In genomic region chr3:137924628-137925027, GRCh38 we compare ENCODE assay signal across 25 cellular contexts.
"Had no signal": no experiment of that assay in that cellular context is flagged by ENCODE, and none has a peak within 500 bp of the region (broad histone marks: within the 10 kb centered on the region; RNA-seq: fewer than 3 reads in every experiment).

No MANE protein-coding gene starts in this region.

- H2AFZ ChIP-seq: hepatocyte had no signal

- H3K4me1 ChIP-seq: colonic mucosa, esophagus squamous epithelium, foreskin keratinocyte, gastrocnemius medialis, gastroesophageal sphincter, heart left ventricle, heart right ventricle had no signal

- H3K4me3 ChIP-seq: colonic mucosa, coronary artery, dorsolateral prefrontal cortex, esophagus squamous epithelium, gastrocnemius medialis, gastroesophageal sphincter, heart left ventricle, heart right ventricle, hepatocyte had no signal

- H3K27me3 Mint-ChIP-seq: dendritic cell treated with granulocyte-macrophage colony-stimulating factor and Interleukin-4, amounts not matched to agents 40 ng/mL and 50 ng/mL, for 4 days had no signal

- H3K9me3 ChIP-seq: colonic mucosa, esophagus squamous epithelium, gastrocnemius medialis, gastroesophageal sphincter, heart left ventricle, heart right ventricle had no signal

- H3K27ac ChIP-seq: colonic mucosa, coronary artery, dorsolateral prefrontal cortex, epithelial cell of prostate, esophagus squamous epithelium, foreskin keratinocyte, gastrocnemius medialis, gastroesophageal sphincter, heart left ventricle, heart right ventricle, hepatocyte had no signal

- DNase-seq: colonic mucosa; cortex of kidney; dermis blood vessel endothelial cell; dorsolateral prefrontal cortex; effector CD4-positive, alpha-beta T cell; effector CD8-positive, alpha-beta T cell; effector memory CD4-positive, alpha-beta T cell; effector memory CD8-positive, alpha-beta T cell; endodermal cell; erythroblast; esophagus squamous epithelium; foreskin fibroblast; foreskin keratinocyte; foreskin melanocyte; gastrocnemius medialis; glutamatergic neuron; head of caudate nucleus; heart left ventricle; heart right ventricle had no signal

- H3K9me3 Mint-ChIP-seq: dendritic cell treated with granulocyte-macrophage colony-stimulating factor and Interleukin-4, amounts not matched to agents 40 ng/mL and 50 ng/mL, for 4 days; endodermal cell had no signal

- H3K36me3 ChIP-seq: colonic mucosa, esophagus squamous epithelium, gastrocnemius medialis, gastroesophageal sphincter, heart left ventricle, heart right ventricle had no signal

- H3K4me2 ChIP-seq: hepatocyte had no signal

- H3K4me3 Mint-ChIP-seq: dendritic cell treated with granulocyte-macrophage colony-stimulating factor and Interleukin-4, amounts not matched to agents 40 ng/mL and 50 ng/mL, for 4 days; effector memory CD8-positive, alpha-beta T cell; endodermal cell had no signal

- H3K27me3 ChIP-seq: colonic mucosa, esophagus squamous epithelium, foreskin keratinocyte, gastrocnemius medialis, hepatocyte had no signal

- H3K27ac Mint-ChIP-seq: dendritic cell treated with granulocyte-macrophage colony-stimulating factor and Interleukin-4, amounts not matched to agents 40 ng/mL and 50 ng/mL, for 4 days; effector memory CD8-positive, alpha-beta T cell; endodermal cell had no signal

- ATAC-seq: effector memory CD8-positive, alpha-beta T cell; esophagus mucosa; foreskin keratinocyte; gastrocnemius medialis; gastroesophageal sphincter; heart left ventricle; heart right ventricle had no signal

- H3K79me2 ChIP-seq: hepatocyte had no signal
